Comparison of ENCODE assay signal across 9 cellular contexts in genomic region chr21:38993561-38993960, GRCh38.
DNase-seq lines count a peak whose midpoint lies in the region; ATAC-seq and TF ChIP-seq lines count a peak whose summit lies in the region.
"Had no signal": no experiment of that assay in that cellular context is flagged by ENCODE, and none has a peak within 500 bp of the region (broad histone marks: within the 10 kb centered on the region; RNA-seq: fewer than 3 reads in every experiment).

No MANE protein-coding gene starts in this region.

- CTCF ChIA-PET in IMR-90 (lab: Yijun Ruan, JAX): interaction anchor here (0.7 kb wide), 1 partner anchor 11 kb away, joined by 3 read pairs; no protein-coding TSS in a partner anchor

- BruUV-seq in IMR-90 (replicated peaks; lab: Mats Ljungman, UMichigan): no TSS peak

- H3K27ac ChIP-seq in IMR-90 (ENCODE audit: insufficient read depth, low read length) (peak overlapping the region; percentile 73), left lung (peak overlapping the region in 1 of 2 donors; percentile 62), tibial artery (peak overlapping the region; percentile 54 to 69)

- peak overlapping the region; percentile 1; the same call in 1 of the 2 replicates for H3K4me2 ChIP-seq in IMR-90 (ENCODE audit: low read depth, low read length)

- POLR2A ChIA-PET in IMR-90 (lab: Charles Lee; ENCODE audit: unreplicated experiment): interaction anchor here (1.2 kb wide), 1 partner anchor 183 kb away, joined by 4 read pairs; no protein-coding TSS in a partner anchor

- TF ChIP-seq CTCF in IMR-90 (conservative IDR thresholded peaks at IDR 0.05; ENCODE audit: low read depth, low read length): no peak
- no peak for TF ChIP-seq CTCF in cardiac fibroblast (IDR thresholded peaks at IDR 0.05; ENCODE audit: low read depth, low read length)
- TF ChIP-seq CTCF in left lung (IDR thresholded peaks at IDR 0.05): no peak
- no peak for TF ChIP-seq CTCF in tibial artery (IDR thresholded peaks at IDR 0.05)

- ATAC-seq in IMR-90 (ENCODE audit: low read depth): peak; percentile 68
- ATAC-seq in left lung: peak; percentile 50
- ATAC-seq in GM21723 (IDR thresholded peaks at IDR 0.05; ENCODE audit: unreplicated experiment): no peak

- peak; percentile 92 for DNase-seq in IMR-90
- DNase-seq in cardiac fibroblast (ENCODE audit: low read depth in 2 of 2): peak; percentile 96 to 97
- DNase-seq in left lung: no peak
- DNase-seq in tibial artery: peak; percentile 80 to 82
- no peak for DNase-seq in NCI-H526 treated with DMSO at 0.1 percent for 48 hours (lab: John Stamatoyannopoulos, UW)
- no peak for DNase-seq in posterior cingulate gyrus
- DNase-seq: activated CD4-positive, alpha-beta T cell treated with anti-CD3 and anti-CD28 coated beads for 4 hours; hippocampal formation had no signal

- no peak for TF ChIP-seq RAD21 in IMR-90 (IDR thresholded peaks at IDR 0.05; ENCODE audit: low read length)

- H3K4ac ChIP-seq in IMR-90 (ENCODE audit: low read depth, low read length): peak overlapping the region; percentile 93

- H3K4me1 ChIP-seq in IMR-90 (ENCODE audit: control insufficient read depth, insufficient read depth, low read length) (peaks cover 32% of the 10 kb centered on the region), left lung (peaks cover 26 to 94% of the 10 kb centered on the region in 2 donors), tibial artery (peaks cover 0 to 35% (median 26%) of the 10 kb centered on the region in 4 donors)

- no peaks in the 10 kb centered on the region for H3K79me1 ChIP-seq in IMR-90 (ENCODE audit: low read depth in 1 of 2, low read length in 2 of 2)

- WGBS in IMR-90 (ENCODE audit: extremely low coverage in 2 of 2, insufficient read length in 1 of 2), 2 experiments: 7% methylated on average over 2 of the region's 4 CpGs; no CpG with 5 or more reads in 1 of the 2 experiments

- no peak for TF ChIP-seq POLR2A in IMR-90 (IDR thresholded peaks at IDR 0.05; ENCODE audit: low read depth, low read length)

- no peaks in the 10 kb centered on the region; the same call in 1 of the 2 replicates for H4K20me1 ChIP-seq in IMR-90 (ENCODE audit: insufficient read depth, low read length)

- H2AK9ac ChIP-seq in IMR-90 (replicated peaks; ENCODE audit: low read depth, low read length, poor library complexity): peak overlapping the region; percentile 76

- H3K9ac ChIP-seq in IMR-90 (ENCODE audit: low read depth, low read length): 0 out of 2 replicates have a peak overlapping the region, but pooled peaks have one; percentile 6

- H4K91ac ChIP-seq in IMR-90 (ENCODE audit: insufficient read depth, low read depth, low read length): peak overlapping the region; percentile 83

- H3K14ac ChIP-seq in IMR-90 (replicated peaks; ENCODE audit: low read depth, low read length): peak overlapping the region; percentile 58

- H2AK5ac ChIP-seq in IMR-90 (ENCODE audit: low read depth, low read length): peak overlapping the region; percentile 89

- no peak overlapping the region for H2AFZ ChIP-seq in IMR-90 (replicated peaks; ENCODE audit: low read length, poor library complexity)

- peak overlapping the region; percentile 86 for H3K18ac ChIP-seq in IMR-90 (ENCODE audit: low read depth, low read length)

- intact Hi-C loops in IMR-90 (cut with micrococcal nuclease): loop anchor here (2.0 kb wide), 1 partner anchor 135 kb away; no protein-coding TSS in a partner anchor
- intact Hi-C loops in left lung (cut with DNase I): no loop called here
- intact Hi-C loops in tibial artery (cut with DNase I; ENCODE audit: low total_unique reads): no loop called here
- intact Hi-C loops in posterior cingulate gyrus (cut with DNase I): no loop called here

- H4K8ac ChIP-seq in IMR-90 (ENCODE audit: low read depth in 2 of 2, low read length in 2 of 2): peak overlapping the region; percentile 28 to 75; a peak in 3 of 4 replicates

- no peak overlapping the region for H3K4me3 ChIP-seq in IMR-90 (ENCODE audit: insufficient read depth, low read depth, low read length)
- no peak overlapping the region for H3K4me3 ChIP-seq in cardiac fibroblast (replicated peaks in 1 of 2; ENCODE audit: low read depth in 2 of 2, low read length in 2 of 2)
- H3K4me3 ChIP-seq in left lung: no peak overlapping the region
- H3K4me3 ChIP-seq in tibial artery: no peak overlapping the region

- dilution Hi-C loops in IMR-90 (cut with HindIII; ENCODE audit: low sequenced_read_pairs, unreplicated experiment): no loop called here

- H3K9me3 ChIP-seq in IMR-90 (ENCODE audit: control insufficient read depth, insufficient read depth, low read length): no peaks in the 10 kb centered on the region
- H3K9me3 ChIP-seq in left lung: no peaks in the 10 kb centered on the region
- no peaks in the 10 kb centered on the region for H3K9me3 ChIP-seq in tibial artery

- H4K5ac ChIP-seq in IMR-90 (ENCODE audit: low read depth, low read length): peak overlapping the region; percentile 67

- peak overlapping the region; percentile 19 for H3K23ac ChIP-seq in IMR-90 (ENCODE audit: low read depth, low read length)

- peak overlapping the region; percentile 53; the same call in 1 of the 2 replicates for H3K56ac ChIP-seq in IMR-90 (ENCODE audit: extremely low read depth, insufficient read depth, low read length)

- peaks cover 22% of the 10 kb centered on the region for H3K9me1 ChIP-seq in IMR-90 (ENCODE audit: insufficient read depth, low read length)

- in situ Hi-C loops in IMR-90 (cut with MboI; ENCODE audit: low sequenced_read_pairs): no loop called here

- peak overlapping the region; percentile 79 for H2BK120ac ChIP-seq in IMR-90 (ENCODE audit: low read depth, low read length)

- H3K27me3 ChIP-seq in IMR-90 (ENCODE audit: control insufficient read depth, insufficient read depth, low read length) (no peaks in the 10 kb centered on the region), left lung (no peaks in the 10 kb centered on the region), tibial artery (no peaks in the 10 kb centered on the region)

- H2BK20ac ChIP-seq in IMR-90 (ENCODE audit: low read depth, low read length): peak overlapping the region; percentile 93

- H3K36me3 ChIP-seq in IMR-90 (ENCODE audit: control insufficient read depth, insufficient read depth, low read length) (no peaks in the 10 kb centered on the region), left lung (no peaks in the 10 kb centered on the region), tibial artery (no peaks in the 10 kb centered on the region)

- H2BK15ac ChIP-seq in IMR-90 (ENCODE audit: low read depth, low read length): peak overlapping the region; percentile 95; the same call in 2 of the 3 replicates

- peak overlapping the region; percentile 76 for H2BK5ac ChIP-seq in IMR-90 (ENCODE audit: low read depth, low read length, poor library complexity, severe bottlenecking)

TF ChIP-seq in IMR-90, 13 proteins besides CTCF, POLR2A, EP300 and RAD21:
- TF ChIP-seq BHLHE40 (IDR thresholded peaks at IDR 0.05; ENCODE audit: low read depth, low read length): no peak
- TF ChIP-seq CEBPB (IDR thresholded peaks at IDR 0.05; ENCODE audit: low read depth, low read length): peak; percentile 82

Comparison
In these comparisons a context has a peak if more than half of its experiments do, and no peak if none do; other contexts are left out.
1. DNase-seq: peak in IMR-90 (single experiment), cardiac fibroblast (2 of 2) and tibial artery (2 of 2); none in left lung (0 of 2), NCI-H526 treated with DMSO at 0.1 percent for 48 hours (single experiment) and posterior cingulate gyrus (0 of 10).